In genomic region chr7:132592238-132592946, GRCh38 we compare ENCODE assay signal across 21 cellular contexts. TPM values are rescaled to one million over a fixed set of nuclear protein-coding genes. Genes with fewer than 3 reads are reported as not detected.
"Had no signal": no experiment of that assay in that cellular context is flagged by ENCODE, and none has a peak within 500 bp of the region (broad histone marks: within the 10 kb centered on the region; RNA-seq: fewer than 3 reads in every experiment).

No MANE protein-coding gene starts in this region.

- FAIRE-seq: HepG2, RCC 7860 had no signal

- H3K27ac ChIP-seq: SJSA1 had no signal

- H3K9me3 ChIP-seq: SJSA1 had no signal

- DNase-seq: IMR-90, MV-4-11, NCI-H1048, NCI-H1105, NCI-H1436 treated with DMSO at 0.1 percent for 48 hours, NCI-H1694, NCI-H187 treated with DMSO at 0.1 percent for 48 hours, NCI-H2029 treated with DMSO at 0.1 percent for 48 hours, NCI-H2171 treated with DMSO at 0.1 percent for 48 hours, NCI-H345, NCI-H446 treated with DMSO at 0.1 percent for 48 hours, NCI-H510A treated with DMSO at 0.1 percent for 48 hours, NCI-H526, Right ventricle myocardium superior, RPMI8226, SIG-M5 had no signal

- H3K4me1 ChIP-seq: SJSA1 had no signal

- H3K4me3 ChIP-seq: SJSA1 had no signal

- ATAC-seq: HepG2 had no signal

- H3K27me3 ChIP-seq: SJSA1 had no signal

- H3K36me3 ChIP-seq: SJSA1 had no signal

RNA-seq across cellular contexts. Expression of gene PLXNA4, which starts 16.1 kb away (rescaled TPM):
- total RNA-seq: LHCN-M2, MCF 10A, SJSA1 had no signal
